In the genomic region with DNA sequence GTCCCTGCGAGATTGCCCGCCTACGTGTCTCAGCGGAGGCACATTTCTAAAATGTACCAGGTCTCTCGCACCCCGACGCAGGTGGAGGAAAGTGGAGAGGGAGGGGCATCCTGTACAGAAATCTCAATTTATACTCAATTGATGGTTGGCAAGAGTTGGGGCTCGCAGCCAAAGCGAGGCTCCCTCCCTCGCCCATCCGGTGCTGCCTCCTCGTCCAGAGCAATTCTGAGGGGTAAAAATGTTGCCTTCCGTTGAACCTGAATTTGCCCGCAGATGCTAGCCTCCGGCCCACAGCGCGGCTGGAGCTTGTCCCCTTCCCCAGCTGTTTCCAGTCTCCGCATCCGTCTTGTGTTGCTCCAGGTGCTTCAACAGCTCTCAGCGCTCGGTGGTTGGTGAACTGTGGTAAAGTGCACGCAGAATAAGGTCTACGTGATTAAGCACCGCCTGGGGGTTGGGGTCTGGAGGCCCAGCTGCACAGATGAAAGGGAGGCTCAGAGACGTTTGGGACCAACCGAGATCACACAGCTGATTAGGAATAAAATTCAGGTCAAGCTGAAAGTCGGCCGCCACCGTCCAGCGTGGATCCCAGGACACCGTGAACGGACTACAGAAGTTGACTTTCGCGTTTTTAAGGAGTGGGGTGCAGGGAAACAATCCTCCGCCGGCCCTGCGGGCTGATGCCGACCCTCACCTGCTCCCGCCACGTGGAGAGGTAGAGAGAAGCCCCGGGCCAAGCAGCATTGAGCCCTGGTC, we compare ENCODE assay signal across 8 cellular contexts. TPM values are rescaled to one million over a fixed set of nuclear protein-coding genes. Genes with fewer than 3 reads are reported as not detected.
DNase-seq lines count a peak whose midpoint lies in the region; ATAC-seq and TF ChIP-seq lines count a peak whose summit lies in the region.

No MANE protein-coding gene starts in this region.

- H3K27ac ChIP-seq in C4-2B = peak overlapping the region; percentile 43
- peak overlapping the region; percentile 76 for H3K27ac ChIP-seq in caudate nucleus (ENCODE audit: low read depth, low read length)
- H3K27ac ChIP-seq in mesenchymal stem cell (ENCODE audit: low read length, poor library complexity, severe bottlenecking) = peak overlapping the region; percentile 15
- peak overlapping the region; percentile 55 to 71 for H3K27ac ChIP-seq in uterus

- TF ChIP-seq POLR2A in uterus (IDR thresholded peaks at IDR 0.05) = no peak

- peaks cover 5% of the 10 kb centered on the region for H3K79me1 ChIP-seq in mesenchymal stem cell (replicated peaks; ENCODE audit: low read length, poor library complexity, severe bottlenecking)

- H3K4me3 ChIP-seq in mesenchymal stem cell (ENCODE audit: insufficient read depth in 1 of 2, low read depth in 1 of 2, low read length in 2 of 2) (peak overlapping the region; percentile 37 to 87), uterus (peak overlapping the region; percentile 34 to 48)

- H2BK120ac ChIP-seq in mesenchymal stem cell (ENCODE audit: low read depth, low read length) = no peak overlapping the region

- no peak overlapping the region for H2AFZ ChIP-seq in mesenchymal stem cell (ENCODE audit: low read depth, low read length)

- H3K18ac ChIP-seq in mesenchymal stem cell (ENCODE audit: low read depth in 1 of 2, low read length in 2 of 2) = no peak overlapping the region

- H3K36me3 ChIP-seq in mesenchymal stem cell (ENCODE audit: control insufficient read depth in 1 of 2, insufficient read depth in 2 of 2, low read depth in 1 of 2, low read length in 2 of 2) (peaks cover 20 to 25% of the 10 kb centered on the region in 2 experiments), uterus (no peaks in the 10 kb centered on the region)

- peak overlapping the region in 1 of 2 experiments; percentile 5 for H3K23ac ChIP-seq in mesenchymal stem cell (ENCODE audit: low read length in 2 of 2)

- WGBS in mesenchymal stem cell = 3% methylated on average over 37 of the region's 41 CpGs

- no peak overlapping the region for H4K91ac ChIP-seq in mesenchymal stem cell (ENCODE audit: low read length)

- no peak for TF ChIP-seq CTCF in C4-2B (conservative IDR thresholded peaks at IDR 0.05)
- TF ChIP-seq CTCF in uterus (IDR thresholded peaks at IDR 0.05) = no peak

- DNase-seq in NCI-H345 (lab: John Stamatoyannopoulos, UW) = peak; percentile 68
- peak in 13 of 61 donors; percentile 50 to 78 (median 66) for DNase-seq in caudate nucleus (lab: John Stamatoyannopoulos, UW)
- DNase-seq in mesenchymal stem cell = no peak
- peak in 1 of 2 donors; percentile 21 for DNase-seq in uterus
- DNase-seq in GDM1 (lab: John Stamatoyannopoulos, UW) = no peak
- no peak for DNase-seq in NCI-H1694 treated with DMSO at 0.1 percent for 48 hours (lab: John Stamatoyannopoulos, UW)

- no peak overlapping the region for H2BK15ac ChIP-seq in mesenchymal stem cell (ENCODE audit: low read depth, poor library complexity, severe bottlenecking)

- peak; percentile 19 for ATAC-seq in GM21447 (IDR thresholded peaks at IDR 0.05; ENCODE audit: unreplicated experiment)

- no peak overlapping the region for H2BK12ac ChIP-seq in mesenchymal stem cell (ENCODE audit: low read length in 2 of 2)

- no peak overlapping the region for H2AK5ac ChIP-seq in mesenchymal stem cell (ENCODE audit: low read length, severe bottlenecking)

- peak overlapping the region; percentile 7 for H3K9ac ChIP-seq in mesenchymal stem cell (ENCODE audit: low read length)

- peaks cover 3 to 10% of the 10 kb centered on the region in 2 experiments for H3K27me3 ChIP-seq in mesenchymal stem cell (ENCODE audit: control insufficient read depth in 1 of 2, insufficient read depth in 1 of 2, low read length in 2 of 2)
- no peaks in the 10 kb centered on the region for H3K27me3 ChIP-seq in uterus

- intact Hi-C loops in uterus (cut with DNase I; ENCODE audit: low total_unique reads) = no loop called here

- no peak overlapping the region for H3K4ac ChIP-seq in mesenchymal stem cell (ENCODE audit: low read depth in 1 of 2, low read length in 2 of 2)

- peak overlapping the region; percentile 76 for H3K4me2 ChIP-seq in mesenchymal stem cell (ENCODE audit: low read length, poor library complexity, severe bottlenecking)

- no peak overlapping the region for H4K8ac ChIP-seq in mesenchymal stem cell (ENCODE audit: low read length)

- H2BK5ac ChIP-seq in mesenchymal stem cell (ENCODE audit: low read depth, low read length, poor library complexity, severe bottlenecking) = no peak overlapping the region

- H3K4me1 ChIP-seq in mesenchymal stem cell (ENCODE audit: control insufficient read depth, insufficient read depth, low read depth, low read length) (peaks cover 24% of the 10 kb centered on the region), uterus (peaks cover 11 to 23% of the 10 kb centered on the region in 2 donors)

- no peak overlapping the region for H3K14ac ChIP-seq in mesenchymal stem cell (ENCODE audit: low read length in 2 of 2)

- no peaks in the 10 kb centered on the region for H3K9me3 ChIP-seq in mesenchymal stem cell (ENCODE audit: control insufficient read depth, low read length)
- H3K9me3 ChIP-seq in uterus = no peaks in the 10 kb centered on the region

RNA-seq across cellular contexts. Expression of gene POLG, which starts 0.8 kb away (rescaled TPM):
- 18.2 TPM for polyA plus RNA-seq in mesenchymal stem cell (2013, experiment 1 of 2)
- 16.6 TPM for polyA plus RNA-seq in mesenchymal stem cell (2013, experiment 2 of 2)
- 10 to 100 TPM; 38.4 to 62.0 (median 53.7) TPM for total RNA-seq in uterus

Comparison
In these comparisons a context has a peak if more than half of its experiments do, and no peak if none do; other contexts are left out.
1. H3K27ac ChIP-seq: peak in every context shown above with its lines; median percentile 76 in caudate nucleus; 63 in uterus; 43 in C4-2B; 15 in mesenchymal stem cell.